17 cellular contexts compared by ENCODE assay signal in genomic region chr11:73367482-73368024, GRCh38. TPM values are rescaled to one million over a fixed set of nuclear protein-coding genes. Genes with fewer than 3 reads are reported as not detected.
A peak's percentile ranks its signal among the peaks of the same experiment; 100 is the strongest.
DNase-seq lines count a peak whose midpoint lies in the region; ATAC-seq and TF ChIP-seq lines count a peak whose summit lies in the region.
"Had no signal": no experiment of that assay in that cellular context is flagged by ENCODE, and none has a peak within 500 bp of the region (broad histone marks: within the 10 kb centered on the region; RNA-seq: fewer than 3 reads in every experiment).

No MANE protein-coding gene starts in this region.

- H4K20me1 ChIP-seq in BLaER1, result no peaks in the 10 kb centered on the region

- peak overlapping the region; percentile 77 for H3K4me2 ChIP-seq in BLaER1
- H3K4me2 ChIP-seq: PC-9 had no signal

- peaks cover 61% of the 10 kb centered on the region for H3K4me1 ChIP-seq in BLaER1
- peaks cover 30% of the 10 kb centered on the region for H3K4me1 ChIP-seq in CD4-positive, CD25-positive, alpha-beta regulatory T cell (ENCODE audit: control insufficient read depth, insufficient read depth, low read length, poor library complexity, severe bottlenecking)
- H3K4me1 ChIP-seq: parathyroid adenoma had no signal

- H3K9ac ChIP-seq in BLaER1, result no peak overlapping the region
- H3K9ac ChIP-seq: parathyroid adenoma had no signal

- peak overlapping the region in 2 of 4 donors; percentile 54 to 64 for H3K4me3 Mint-ChIP-seq in CD4-positive, CD25-positive, alpha-beta regulatory T cell
- no peak overlapping the region for H3K4me3 Mint-ChIP-seq in activated CD4-positive, alpha-beta memory T cell treated with anti-CD3 and anti-CD28 coated beads, Interleukin-2, amount 10 ng/mL, durations not matched to agents 7 days and 5 days
- no peak overlapping the region for H3K4me3 Mint-ChIP-seq in glutamatergic neuron (ENCODE audit: unreplicated experiment)

- H3K36me3 Mint-ChIP-seq in CD4-positive, CD25-positive, alpha-beta regulatory T cell, result no peaks in the 10 kb centered on the region
- H3K36me3 Mint-ChIP-seq in activated CD4-positive, alpha-beta memory T cell treated with anti-CD3 and anti-CD28 coated beads, Interleukin-2, amount 10 ng/mL, durations not matched to agents 7 days and 5 days (ENCODE audit: low read depth), result peaks cover 4% of the 10 kb centered on the region
- no peaks in the 10 kb centered on the region for H3K36me3 Mint-ChIP-seq in glutamatergic neuron (ENCODE audit: unreplicated experiment)

- peaks cover 6 to 40% (median 15%) of the 10 kb centered on the region in 4 donors for H3K4me1 Mint-ChIP-seq in CD4-positive, CD25-positive, alpha-beta regulatory T cell
- peaks cover 23% of the 10 kb centered on the region for H3K4me1 Mint-ChIP-seq in activated CD4-positive, alpha-beta memory T cell treated with anti-CD3 and anti-CD28 coated beads, Interleukin-2, amount 10 ng/mL, durations not matched to agents 7 days and 5 days
- no peaks in the 10 kb centered on the region for H3K4me1 Mint-ChIP-seq in glutamatergic neuron (ENCODE audit: low read depth, unreplicated experiment)

- H3K9me3 ChIP-seq in BLaER1, result no peaks in the 10 kb centered on the region
- no peaks in the 10 kb centered on the region for H3K9me3 ChIP-seq in CD4-positive, CD25-positive, alpha-beta regulatory T cell (ENCODE audit: control insufficient read depth in 2 of 2, low read length in 2 of 2)

- peak overlapping the region; percentile 55 for H3K27ac ChIP-seq in BLaER1
- peak overlapping the region; percentile 19 for H3K27ac ChIP-seq in CD4-positive, CD25-positive, alpha-beta regulatory T cell (ENCODE audit: insufficient read depth, low read length, poor library complexity, severe bottlenecking)
- H3K27ac ChIP-seq: parathyroid adenoma, PC-9 had no signal

- CTCF ChIA-PET in activated CD4-positive, alpha-beta memory T cell treated with anti-CD3 and anti-CD28 coated beads, Interleukin-2, amount 10 ng/mL, durations not matched to agents 7 days and 5 days (lab: Charles Lee), result interaction anchor here (1.5 to 12.4 kb wide), 2 partner anchors 9 to 16 kb away, joined by 4 to 139 read pairs; partner anchors contain the start of gene RELT

- peak in 1 of 3 donors; percentile 15 for DNase-seq in CD4-positive, CD25-positive, alpha-beta regulatory T cell
- no peak for DNase-seq in activated CD4-positive, alpha-beta memory T cell treated with anti-CD3 and anti-CD28 coated beads, Interleukin-2, amount 10 ng/mL, durations not matched to agents 7 days and 5 days
- no peak for DNase-seq in left colon
- DNase-seq in effector CD8-positive, alpha-beta T cell (lab: John Stamatoyannopoulos, UW), result no peak
- no peak for DNase-seq in glutamatergic neuron
- DNase-seq: activated gamma-delta T cell, cortex of kidney, Karpas-422, NCI-H1092 treated with DMSO at 0.1 percent for 48 hours, NCI-H69, PC-9, T1000, trophoblast cell had no signal

- peaks cover 13% of the 10 kb centered on the region; the same call in 1 of the 2 replicates for H3K36me3 ChIP-seq in BLaER1
- H3K36me3 ChIP-seq in CD4-positive, CD25-positive, alpha-beta regulatory T cell (ENCODE audit: control insufficient read depth, insufficient read depth, low read length), result no peaks in the 10 kb centered on the region

- no peaks in the 10 kb centered on the region for H3K27me3 ChIP-seq in BLaER1
- no peaks in the 10 kb centered on the region for H3K27me3 ChIP-seq in CD4-positive, CD25-positive, alpha-beta regulatory T cell (ENCODE audit: control insufficient read depth, insufficient read depth, low read length)

- TF ChIP-seq CTCF in glutamatergic neuron (IDR thresholded peaks at IDR 0.05; ENCODE audit: partially characterized antibody, unreplicated experiment), result no peak

- H3K27ac Mint-ChIP-seq in CD4-positive, CD25-positive, alpha-beta regulatory T cell, result peak overlapping the region; percentile 91 to 99 (median 96)
- H3K27ac Mint-ChIP-seq in activated CD4-positive, alpha-beta memory T cell treated with anti-CD3 and anti-CD28 coated beads, Interleukin-2, amount 10 ng/mL, durations not matched to agents 7 days and 5 days, result peak overlapping the region; percentile 86
- H3K27ac Mint-ChIP-seq in glutamatergic neuron (ENCODE audit: unreplicated experiment), result no peak overlapping the region

- no peak overlapping the region for H3K4me3 ChIP-seq in BLaER1
- no peak overlapping the region for H3K4me3 ChIP-seq in CD4-positive, CD25-positive, alpha-beta regulatory T cell (ENCODE audit: low read depth, low read length)
- H3K4me3 ChIP-seq: PC-9 had no signal

- intact Hi-C loops in left colon (cut with DNase I, micrococcal nuclease), result no loop called here

- ATAC-seq in CD4-positive, CD25-positive, alpha-beta regulatory T cell (ENCODE audit: low read depth in 2 of 2), result no peak
- peak; percentile 30 for ATAC-seq in left colon
- no peak for ATAC-seq in GM21447 (IDR thresholded peaks at IDR 0.05; ENCODE audit: unreplicated experiment)
- ATAC-seq: HCT116 had no signal

- POLR2A ChIA-PET in activated CD4-positive, alpha-beta memory T cell treated with anti-CD3 and anti-CD28 coated beads, Interleukin-2, amount 10 ng/mL, durations not matched to agents 7 days and 5 days (lab: Charles Lee), result interaction anchor here (1.2 kb wide), 1 partner anchor 18 kb away, joined by 3 read pairs; no protein-coding TSS in a partner anchor

- H3K9me3 Mint-ChIP-seq in CD4-positive, CD25-positive, alpha-beta regulatory T cell, result peaks cover 0 to 2% (median 0%) of the 10 kb centered on the region in 7 donors
- H3K9me3 Mint-ChIP-seq in activated CD4-positive, alpha-beta memory T cell treated with anti-CD3 and anti-CD28 coated beads, Interleukin-2, amount 10 ng/mL, durations not matched to agents 7 days and 5 days, result no peaks in the 10 kb centered on the region
- peaks cover 2% of the 10 kb centered on the region for H3K9me3 Mint-ChIP-seq in glutamatergic neuron (ENCODE audit: unreplicated experiment)

- H3K27me3 Mint-ChIP-seq in CD4-positive, CD25-positive, alpha-beta regulatory T cell, result no peaks in the 10 kb centered on the region
- H3K27me3 Mint-ChIP-seq in activated CD4-positive, alpha-beta memory T cell treated with anti-CD3 and anti-CD28 coated beads, Interleukin-2, amount 10 ng/mL, durations not matched to agents 7 days and 5 days, result no peaks in the 10 kb centered on the region
- peaks cover 12% of the 10 kb centered on the region for H3K27me3 Mint-ChIP-seq in glutamatergic neuron (ENCODE audit: unreplicated experiment)

RNA-seq across cellular contexts. Expression of gene RELT, which starts 8.6 kb away (rescaled TPM):
- 117 TPM for total RNA-seq in CD4-positive, CD25-positive, alpha-beta regulatory T cell
- polyA plus RNA-seq in CD4-positive, CD25-positive, alpha-beta regulatory T cell, result 1 to 10 TPM; 2.0 to 3.3 (median 2.9) TPM
- 10 to 100 TPM; 26.0 to 27.3 TPM for total RNA-seq in activated CD4-positive, alpha-beta memory T cell treated with anti-CD3 and anti-CD28 coated beads, Interleukin-2, amount 10 ng/mL, durations not matched to agents 7 days and 5 days
- total RNA-seq in left colon (1 to 10 TPM; 2.6 to 3.1 TPM), glutamatergic neuron (ENCODE audit: unreplicated experiment) (9.2 TPM)

RNA-seq across cellular contexts. Expression of gene ARHGEF17, which starts 59.5 kb away (rescaled TPM):
- total RNA-seq in CD4-positive, CD25-positive, alpha-beta regulatory T cell, result 0.47 TPM
- polyA plus RNA-seq in CD4-positive, CD25-positive, alpha-beta regulatory T cell, result not detected
- under 1 TPM; 0.05 TPM for total RNA-seq in activated CD4-positive, alpha-beta memory T cell treated with anti-CD3 and anti-CD28 coated beads, Interleukin-2, amount 10 ng/mL, durations not matched to agents 7 days and 5 days
- total RNA-seq in left colon (10 to 100 TPM in 1 of 2 donors, 1 to 10 TPM in 1; 6.8 to 14.4 TPM), glutamatergic neuron (ENCODE audit: unreplicated experiment) (43.3 TPM)
